Comparison of ENCODE assay signal across 25 cellular contexts in genomic region chr10:83952273-83952672, GRCh38.
"Had no signal": no experiment of that assay in that cellular context is flagged by ENCODE, and none has a peak within 500 bp of the region (broad histone marks: within the 10 kb centered on the region; RNA-seq: fewer than 3 reads in every experiment).

No MANE protein-coding gene starts in this region.

- H3K4me3 ChIP-seq: dorsolateral prefrontal cortex, gastroesophageal sphincter, lung, pancreas, right lobe of liver, spleen, tibial artery, upper lobe of right lung, vagina had no signal

- H3K4me1 ChIP-seq: gastroesophageal sphincter, pancreas, right lobe of liver, spleen, tibial artery, upper lobe of right lung, vagina had no signal

- H3K36me3 ChIP-seq: gastroesophageal sphincter, pancreas, right lobe of liver, spleen, tibial artery, upper lobe of right lung, vagina had no signal

- ATAC-seq: esophagus mucosa; gastroesophageal sphincter; left cardiac atrium; left ventricle myocardium superior; pancreas; right lobe of liver; stimulated activated memory B cell treated with anti-CD40 and anti-IgM and Interleukin-4, amounts not matched to agents 10 μg/mL and 1 μg/mL and 100 μg/mL, for 72 hours; upper lobe of right lung had no signal

- H3K9me3 ChIP-seq: gastroesophageal sphincter, pancreas, right lobe of liver, spleen, tibial artery, upper lobe of right lung, vagina had no signal

- H3K27ac ChIP-seq: dorsolateral prefrontal cortex, gastroesophageal sphincter, pancreas, right lobe of liver, spleen, tibial artery, upper lobe of right lung, vagina had no signal

- DNase-seq: cortex of kidney; dorsolateral prefrontal cortex; effector CD8-positive, alpha-beta T cell; glutamatergic neuron; immature natural killer cell; kidney; left cardiac atrium; left ventricle myocardium superior; mesenchymal stem cell; midbrain; naive B cell; occipital lobe; pancreas; right lobe of liver; spleen; stimulated activated CD4-positive, alpha-beta T cell treated with anti-CD3 and anti-CD28 coated beads, Interleukin-15, amount 100 ng/mL, for 24 hours; stimulated activated CD4-positive, alpha-beta T cell treated with anti-CD3 and anti-CD28 coated beads, Interleukin-1b, Interleukin-23, amount 100 ng/mL, for 48 hours; stimulated activated CD4-positive, alpha-beta T cell treated with anti-CD3 and anti-CD28 coated beads, Interleukin-4, amount 100 ng/mL, for 24 hours; tibial artery; upper lobe of right lung had no signal

- H3K27me3 ChIP-seq: pancreas, right lobe of liver, tibial artery, upper lobe of right lung, vagina had no signal
